8 cellular contexts compared by ENCODE assay signal in the genomic region with DNA sequence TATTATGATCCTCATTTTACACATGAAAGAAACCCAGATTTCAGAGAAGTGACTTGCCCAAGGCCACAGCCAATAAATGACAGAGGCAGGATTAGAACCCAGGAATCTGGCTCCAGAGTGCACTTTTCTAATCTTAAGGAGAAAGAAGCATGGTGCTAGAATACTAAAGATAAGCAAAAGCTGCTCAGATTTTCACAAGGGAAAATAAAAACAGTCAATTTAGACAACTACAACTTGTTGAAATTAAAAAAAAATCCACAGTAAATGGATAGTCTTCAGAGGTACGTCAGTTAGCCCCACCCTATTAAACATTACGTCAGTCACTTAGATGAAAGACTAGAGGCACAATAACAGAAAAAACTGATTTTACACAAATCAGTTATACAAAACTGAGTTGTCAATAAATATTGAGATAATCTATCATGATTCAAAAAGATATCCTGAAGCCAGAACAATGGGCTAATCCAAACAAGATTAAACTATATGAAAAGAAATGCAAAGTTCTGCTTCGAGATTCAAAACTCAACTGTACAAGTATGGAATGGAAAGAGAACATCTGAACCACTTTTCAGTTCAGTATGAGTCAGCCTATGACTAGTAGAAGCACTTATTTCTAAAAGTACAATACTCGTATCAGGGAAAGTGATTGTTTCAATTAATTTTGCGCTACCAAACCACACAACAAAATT. TPM values are rescaled to one million over a fixed set of nuclear protein-coding genes. Genes with fewer than 3 reads are reported as not detected.
DNase-seq lines count a peak whose midpoint lies in the region; ATAC-seq and TF ChIP-seq lines count a peak whose summit lies in the region.

No MANE protein-coding gene starts in this region.

- DNase-seq in fibroblast of villous mesenchyme (ENCODE audit: low read depth) (peak; percentile 65), UCSD-AML1 (lab: John Stamatoyannopoulos, UW; ENCODE audit: unreplicated experiment) (no peak)
- no peak for DNase-seq in stimulated activated naive CD8-positive, alpha-beta T cell treated with anti-CD3 and anti-CD28 coated beads, Interleukin-15, Interleukin-2, amounts not matched to agents 100 U/mL and 50 U/mL, for 24 hours
- DNase-seq in stimulated activated CD4-positive, alpha-beta T cell treated with anti-CD3 and anti-CD28 coated beads, Interleukin-4, amount 100 ng/mL, for 24 hours, result no peak

- ATAC-seq in GM18858 (IDR thresholded peaks at IDR 0.05; ENCODE audit: unreplicated experiment) (peak; percentile 70), HG02763 (IDR thresholded peaks at IDR 0.05; ENCODE audit: unreplicated experiment) (peak; percentile 68), SK-N-SH treated with all-trans-retinoic acid at 6 μM for 48 hours (peak; percentile 74), GM19467 (IDR thresholded peaks at IDR 0.05; ENCODE audit: unreplicated experiment) (no peak)
- peak; percentile 82 for ATAC-seq in stimulated activated naive CD8-positive, alpha-beta T cell treated with anti-CD3 and anti-CD28 coated beads, Interleukin-15, Interleukin-2, amounts not matched to agents 100 U/mL and 50 U/mL, for 24 hours

- TF ChIP-seq CTCF in fibroblast of villous mesenchyme (IDR thresholded peaks at IDR 0.05; ENCODE audit: insufficient read depth, low read depth, low read length), result no peak

- H3K4me3 ChIP-seq in fibroblast of villous mesenchyme (ENCODE audit: low read depth, low read length), result no peak overlapping the region

TF ChIP-seq in SK-N-SH treated with all-trans-retinoic acid at 6 μM for 48 hours, 23 proteins besides CTCF, POLR2A, EP300 and RAD21:
- TF ChIP-seq, protein P1, sequence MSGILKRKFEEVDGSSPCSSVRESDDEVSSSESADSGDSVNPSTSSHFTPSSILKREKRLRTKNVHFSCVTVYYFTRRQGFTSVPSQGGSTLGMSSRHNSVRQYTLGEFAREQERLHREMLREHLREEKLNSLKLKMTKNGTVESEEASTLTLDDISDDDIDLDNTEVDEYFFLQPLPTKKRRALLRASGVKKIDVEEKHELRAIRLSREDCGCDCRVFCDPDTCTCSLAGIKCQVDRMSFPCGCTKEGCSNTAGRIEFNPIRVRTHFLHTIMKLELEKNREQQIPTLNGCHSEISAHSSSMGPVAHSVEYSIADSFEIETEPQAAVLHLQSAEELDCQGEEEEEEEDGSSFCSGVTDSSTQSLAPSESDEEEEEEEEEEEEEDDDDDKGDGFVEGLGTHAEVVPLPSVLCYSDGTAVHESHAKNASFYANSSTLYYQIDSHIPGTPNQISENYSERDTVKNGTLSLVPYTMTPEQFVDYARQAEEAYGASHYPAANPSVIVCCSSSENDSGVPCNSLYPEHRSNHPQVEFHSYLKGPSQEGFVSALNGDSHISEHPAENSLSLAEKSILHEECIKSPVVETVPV (CRISPR knock-in tag; IDR thresholded peaks at IDR 0.05), result no peak
- TF ChIP-seq ISL1 (CRISPR knock-in tag; IDR thresholded peaks at IDR 0.05), result peak; percentile 65
TF ChIP-seq in SK-N-SH treated with all-trans-retinoic acid at 6 μM for 48 hours: peak in this region for 1.

RNA-seq across cellular contexts. Expression of a gene that starts 9.3 kb away (rescaled TPM):
- 54.4 and 86.8 TPM in 2 replicates for total RNA-seq in fibroblast of villous mesenchyme

RNA-seq across cellular contexts. Expression of a gene that starts 56.6 kb away (rescaled TPM):
- total RNA-seq in fibroblast of villous mesenchyme, result under 0.01 TPM in 1 of 2 replicates, not detected in the other
